1 cellular context compared by ENCODE assay signal in genomic region chr19:45515807-45516401, GRCh38.
A peak's percentile ranks its signal among the peaks of the same experiment; 100 is the strongest.
TF ChIP-seq lines count a peak whose summit lies in the region.

No MANE protein-coding gene starts in this region.

TF ChIP-seq in K562, 482 proteins besides CTCF, POLR2A, EP300 and RAD21:
- TF ChIP-seq ZBTB17 (CRISPR knock-in tag; IDR thresholded peaks at IDR 0.05) = no peak
- no peak for TF ChIP-seq NFATC3 (IDR thresholded peaks at IDR 0.05)
- no peak for TF ChIP-seq KAT7 (CRISPR knock-in tag; IDR thresholded peaks at IDR 0.05; ENCODE audit: borderline replicate concordance)
- TF ChIP-seq ZC3H8 (IDR thresholded peaks at IDR 0.05) = no peak
- TF ChIP-seq ZNF232 (CRISPR knock-in tag; IDR thresholded peaks at IDR 0.05) = no peak
- TF ChIP-seq TAF9B (IDR thresholded peaks at IDR 0.05; ENCODE audit: partially characterized antibody) = no peak
- TF ChIP-seq RBFOX2 (IDR thresholded peaks at IDR 0.05; ENCODE audit: low read depth, low read length) = peak; percentile 54; the same call in 1 of the 2 replicates
- no peak for TF ChIP-seq ZNF584 (CRISPR knock-in tag; IDR thresholded peaks at IDR 0.05; ENCODE audit: low read depth)
- TF ChIP-seq ZNF174 (CRISPR knock-in tag; IDR thresholded peaks at IDR 0.05) = no peak
- no peak for TF ChIP-seq ZNF23 (CRISPR knock-in tag; IDR thresholded peaks at IDR 0.05)
- TF ChIP-seq ASH1L (IDR thresholded peaks at IDR 0.05; ENCODE audit: borderline replicate concordance, low read depth, partially characterized antibody) = no peak
- TF ChIP-seq RB1 (IDR thresholded peaks at IDR 0.05; ENCODE audit: low read depth) = no peak
- 0 out of 2 replicates have a peak, but pooled peaks have one; percentile 38 for TF ChIP-seq ZHX1 (conservative IDR thresholded peaks at IDR 0.05; ENCODE audit: low read length)
- TF ChIP-seq ZNF639 (CRISPR knock-in tag; conservative IDR thresholded peaks at IDR 0.05 in 1 of 2, IDR thresholded peaks at IDR 0.05 in 1 of 2) = no peak
- TF ChIP-seq USF1 (CRISPR knock-in tag; IDR thresholded peaks at IDR 0.05) = peak; percentile 47; the same call in 1 of the 2 replicates
- TF ChIP-seq MTF1 (CRISPR knock-in tag; IDR thresholded peaks at IDR 0.05; ENCODE audit: borderline replicate concordance) = no peak
- TF ChIP-seq, protein P1, sequence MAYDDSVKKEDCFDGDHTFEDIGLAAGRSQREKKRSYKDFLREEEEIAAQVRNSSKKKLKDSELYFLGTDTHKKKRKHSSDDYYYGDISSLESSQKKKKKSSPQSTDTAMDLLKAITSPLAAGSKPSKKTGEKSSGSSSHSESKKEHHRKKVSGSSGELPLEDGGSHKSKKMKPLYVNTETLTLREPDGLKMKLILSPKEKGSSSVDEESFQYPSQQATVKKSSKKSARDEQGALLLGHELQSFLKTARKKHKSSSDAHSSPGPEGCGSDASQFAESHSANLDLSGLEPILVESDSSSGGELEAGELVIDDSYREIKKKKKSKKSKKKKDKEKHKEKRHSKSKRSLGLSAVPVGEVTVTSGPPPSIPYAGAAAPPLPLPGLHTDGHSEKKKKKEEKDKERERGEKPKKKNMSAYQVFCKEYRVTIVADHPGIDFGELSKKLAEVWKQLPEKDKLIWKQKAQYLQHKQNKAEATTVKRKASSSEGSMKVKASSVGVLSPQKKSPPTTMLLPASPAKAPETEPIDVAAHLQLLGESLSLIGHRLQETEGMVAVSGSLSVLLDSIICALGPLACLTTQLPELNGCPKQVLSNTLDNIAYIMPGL (CRISPR knock-in tag; IDR thresholded peaks at IDR 0.05) = no peak
- TF ChIP-seq BHLHE40 (IDR thresholded peaks at IDR 0.05; ENCODE audit: low read length) = no peak
- no peak for TF ChIP-seq ZNF551 (CRISPR knock-in tag; IDR thresholded peaks at IDR 0.05)
- no peak for TF ChIP-seq ZNF280B (CRISPR knock-in tag; IDR thresholded peaks at IDR 0.05)
- TF ChIP-seq ZNF785 (CRISPR knock-in tag; IDR thresholded peaks at IDR 0.05) = no peak
- no peak for TF ChIP-seq MLX (CRISPR knock-in tag; conservative IDR thresholded peaks at IDR 0.05)
- peak; percentile 52; the same call in 1 of the 2 replicates for TF ChIP-seq POLR2G (IDR thresholded peaks at IDR 0.05; ENCODE audit: low read depth, low read length)
- no peak for TF ChIP-seq PHB2 (IDR thresholded peaks at IDR 0.05; ENCODE audit: low read depth)
- TF ChIP-seq, protein P2, sequence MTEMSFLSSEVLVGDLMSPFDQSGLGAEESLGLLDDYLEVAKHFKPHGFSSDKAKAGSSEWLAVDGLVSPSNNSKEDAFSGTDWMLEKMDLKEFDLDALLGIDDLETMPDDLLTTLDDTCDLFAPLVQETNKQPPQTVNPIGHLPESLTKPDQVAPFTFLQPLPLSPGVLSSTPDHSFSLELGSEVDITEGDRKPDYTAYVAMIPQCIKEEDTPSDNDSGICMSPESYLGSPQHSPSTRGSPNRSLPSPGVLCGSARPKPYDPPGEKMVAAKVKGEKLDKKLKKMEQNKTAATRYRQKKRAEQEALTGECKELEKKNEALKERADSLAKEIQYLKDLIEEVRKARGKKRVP (CRISPR knock-in tag; IDR thresholded peaks at IDR 0.05) = no peak
- TF ChIP-seq RBBP5 (IDR thresholded peaks at IDR 0.05; ENCODE audit: borderline replicate concordance, insufficient read depth, low read length, poor library complexity, severe bottlenecking) = no peak
- TF ChIP-seq THAP12 (CRISPR knock-in tag; IDR thresholded peaks at IDR 0.05) = no peak
- no peak for TF ChIP-seq RBM39 (optimal IDR thresholded peaks at IDR 0.05; ENCODE audit: low read depth, low read length)
- no peak for TF ChIP-seq PTTG1 (tag; IDR thresholded peaks at IDR 0.05; ENCODE audit: low read depth)
- no peak for TF ChIP-seq ZNF121 (CRISPR knock-in tag; conservative IDR thresholded peaks at IDR 0.05)
